In the genomic region with DNA sequence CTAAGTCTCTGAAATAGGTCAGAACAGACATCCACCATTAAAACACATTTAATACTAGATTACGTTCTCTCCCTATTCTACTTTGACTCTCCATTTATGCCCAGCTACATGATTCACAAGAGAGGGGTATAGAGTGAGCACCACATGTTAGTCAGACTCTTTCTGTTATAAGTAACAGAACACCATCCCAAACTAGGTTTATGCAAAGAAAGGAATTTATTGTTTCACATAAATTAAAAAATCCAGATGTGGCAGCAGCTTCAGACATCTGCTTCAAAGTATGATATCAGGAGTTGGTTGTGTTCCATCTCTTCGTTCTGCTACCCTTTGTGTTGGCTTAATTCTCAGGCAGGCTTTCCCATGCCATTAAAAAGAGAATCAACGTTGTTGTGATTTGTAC, we compare ENCODE assay signal across 28 cellular contexts.
"Had no signal": no experiment of that assay in that cellular context is flagged by ENCODE, and none has a peak within 500 bp of the region (broad histone marks: within the 10 kb centered on the region; RNA-seq: fewer than 3 reads in every experiment).

No MANE protein-coding gene starts in this region.

- H3K4me3 ChIP-seq: ascending aorta, gastroesophageal sphincter, lower lobe of right lung, neural progenitor cell, psoas muscle, stomach, thyroid gland, upper lobe of right lung had no signal

- H3K4me1 ChIP-seq: ascending aorta, gastroesophageal sphincter, lower lobe of right lung, parathyroid adenoma, psoas muscle, stomach, thyroid gland, upper lobe of right lung had no signal

- H3K9me3 ChIP-seq: ascending aorta, gastroesophageal sphincter, lower lobe of right lung, psoas muscle, stomach, thyroid gland, upper lobe of right lung had no signal

- DNase-seq: activated CD4-positive, alpha-beta T cell treated with anti-CD3 and anti-CD28 coated beads for 48 hours; activated CD4-positive, alpha-beta T cell treated with anti-CD3 and anti-CD28 coated beads, Interleukin-2, amount 50 U/mL, for 48 hours; activated CD8-positive, alpha-beta memory T cell treated with anti-CD3 and anti-CD28 coated beads for 24 hours; activated effector memory CD4-positive, alpha-beta T cell treated with anti-CD3 and anti-CD28 coated beads, Interleukin-2, amount 50 U/mL, for 16 hours; activated naive CD4-positive, alpha-beta T cell treated with anti-CD3 and anti-CD28 coated beads for 36 hours; activated naive CD8-positive, alpha-beta T cell treated with anti-CD3 and anti-CD28 coated beads for 36 hours; brain microvascular endothelial cell; caudate nucleus; cortex of kidney; effector memory CD8-positive, alpha-beta T cell; head of caudate nucleus; lower lobe of right lung; mesendoderm; natural killer cell; occipital lobe; psoas muscle; stimulated activated CD4-positive, alpha-beta T cell treated with anti-CD3 and anti-CD28 coated beads, Interleukin-15, amount 100 ng/mL, for 24 hours; stimulated activated CD4-positive, alpha-beta T cell treated with anti-CD3 and anti-CD28 coated beads, Interleukin-2, amount 100 ng/mL, for 24 hours; stimulated activated naive B cell treated with anti-CD40 and anti-IgM and Interleukin-4, amounts not matched to agents 10 μg/mL and 1 μg/mL and 100 μg/mL, for 72 hours; stomach; T-helper 9 cell; thyroid gland; upper lobe of right lung had no signal

- H3K79me2 ChIP-seq: parathyroid adenoma had no signal

- H3K9ac ChIP-seq: neural progenitor cell, parathyroid adenoma had no signal

- H3K27ac ChIP-seq: ascending aorta, brain microvascular endothelial cell, gastroesophageal sphincter, lower lobe of right lung, neural progenitor cell, parathyroid adenoma, psoas muscle, stomach, thyroid gland, upper lobe of right lung, VCaP had no signal

- H3K36me3 ChIP-seq: ascending aorta, brain microvascular endothelial cell, gastroesophageal sphincter, lower lobe of right lung, neural progenitor cell, stomach, thyroid gland, upper lobe of right lung had no signal

- H3K27me3 ChIP-seq: ascending aorta, brain microvascular endothelial cell, gastroesophageal sphincter, neural progenitor cell, stomach, thyroid gland, upper lobe of right lung had no signal

- H2AFZ ChIP-seq: neural progenitor cell, parathyroid adenoma had no signal

- H3K4me2 ChIP-seq: neural progenitor cell had no signal
